Comparison of ENCODE assay signal across 11 cellular contexts in the genomic region with DNA sequence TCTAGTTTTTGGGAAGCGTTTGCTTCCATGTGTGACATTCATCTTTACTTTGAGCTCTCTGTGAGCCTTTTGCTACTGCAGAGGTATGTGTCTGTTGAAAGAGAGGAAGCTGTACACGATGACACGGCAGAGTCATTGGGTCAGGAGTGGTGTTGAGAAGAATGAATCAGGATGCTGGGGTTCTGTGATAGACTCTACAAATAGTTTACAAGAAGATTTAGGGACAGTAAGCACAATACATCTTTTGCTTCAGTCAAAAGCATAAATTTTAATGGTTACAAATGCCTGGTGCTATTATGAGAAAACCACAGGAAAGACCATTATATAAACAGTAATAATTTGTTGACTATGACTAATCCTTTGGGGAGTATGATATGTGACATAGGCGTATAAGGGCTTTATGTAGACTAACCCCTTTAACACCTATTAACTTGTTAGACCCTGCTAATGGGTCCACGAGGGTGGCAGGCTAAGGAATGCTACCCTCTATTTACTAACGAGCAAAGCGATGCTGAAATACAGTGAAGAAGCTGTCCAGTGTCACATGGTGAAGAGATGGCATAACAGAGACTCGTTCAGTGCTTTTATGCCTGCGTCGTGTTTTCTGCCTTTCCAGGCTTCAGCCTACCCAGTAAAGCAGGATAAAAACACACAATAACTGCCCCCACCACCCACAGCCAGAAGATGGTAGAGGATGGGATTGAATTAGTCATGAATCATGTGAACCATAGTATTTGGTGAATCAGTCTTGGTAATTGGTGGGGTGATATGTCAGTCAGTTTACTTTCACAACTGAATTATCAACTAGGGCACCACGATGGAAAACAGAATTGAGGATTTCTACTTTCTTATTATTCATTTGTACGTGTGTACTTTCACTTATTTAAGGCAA.
DNase-seq lines count a peak whose midpoint lies in the region; ATAC-seq and TF ChIP-seq lines count a peak whose summit lies in the region.
"Had no signal": no experiment of that assay in that cellular context is flagged by ENCODE, and none has a peak within 500 bp of the region (broad histone marks: within the 10 kb centered on the region; RNA-seq: fewer than 3 reads in every experiment).

No MANE protein-coding gene starts in this region.

- H3K27me3 ChIP-seq in esophagus muscularis mucosa (no peaks in the 10 kb centered on the region), ovary (no peaks in the 10 kb centered on the region)

- TF ChIP-seq POLR2A in esophagus muscularis mucosa (IDR thresholded peaks at IDR 0.05; ENCODE audit: low read depth) (no peak), ovary (IDR thresholded peaks at IDR 0.05) (no peak)

- 58% methylated on average over 11 of the region's 12 CpGs for WGBS in esophagus muscularis mucosa
- 85 to 90% (median 87%) methylated on average over 12 of the region's 12 CpGs for WGBS in ovary, 3 donors

- H3K36me3 ChIP-seq in esophagus muscularis mucosa (peaks cover 0 to 17% (median 0%) of the 10 kb centered on the region in 4 donors), ovary (no peaks in the 10 kb centered on the region)

- H3K9me3 ChIP-seq in esophagus muscularis mucosa (no peaks in the 10 kb centered on the region), T-helper 17 cell (ENCODE audit: control insufficient read depth, low read length, poor library complexity, severe bottlenecking) (no peaks in the 10 kb centered on the region), ovary (no peaks in the 10 kb centered on the region)

- TF ChIP-seq EP300 in esophagus muscularis mucosa (IDR thresholded peaks at IDR 0.05) (no peak), ovary (IDR thresholded peaks at IDR 0.05) (no peak)

- in situ Hi-C loops in Caki2 (cut with HindIII; ENCODE audit: low pct_unique_long_range_greater_than_20kb, low sequenced_read_pairs), result no loop called here

- H3K9me3 Mint-ChIP-seq in progenitor cell of endocrine pancreas (ENCODE audit: low read depth), result peaks cover 3% of the 10 kb centered on the region

- H3K27ac Mint-ChIP-seq in progenitor cell of endocrine pancreas, result peak overlapping the region; percentile 73
- H3K27ac Mint-ChIP-seq in T-helper 17 cell, result no peak overlapping the region

- H3K27ac ChIP-seq in esophagus muscularis mucosa (replicated peaks in 1 of 4), result peak overlapping the region; percentile 90 to 98 (median 93)
- no peak overlapping the region for H3K27ac ChIP-seq in ovary

- H3K36me3 Mint-ChIP-seq in progenitor cell of endocrine pancreas (ENCODE audit: insufficient read depth) (peaks cover 10% of the 10 kb centered on the region), T-helper 17 cell (ENCODE audit: low read depth) (peaks cover 10% of the 10 kb centered on the region)

- H3K27me3 Mint-ChIP-seq in progenitor cell of endocrine pancreas (no peaks in the 10 kb centered on the region), T-helper 17 cell (no peaks in the 10 kb centered on the region)

- H3K4me3 ChIP-seq in esophagus muscularis mucosa (no peak overlapping the region), ovary (no peak overlapping the region)

- ATAC-seq in GM21447 (IDR thresholded peaks at IDR 0.05; ENCODE audit: unreplicated experiment) (no peak), T-helper 17 cell (no peak), GM18873 (IDR thresholded peaks at IDR 0.05; ENCODE audit: low FRiP score, unreplicated experiment) (no peak)

- no peak overlapping the region for H3K4me3 Mint-ChIP-seq in progenitor cell of endocrine pancreas (ENCODE audit: low read depth)
- no peak overlapping the region for H3K4me3 Mint-ChIP-seq in T-helper 17 cell

- H3K4me1 Mint-ChIP-seq in progenitor cell of endocrine pancreas (ENCODE audit: low read depth) (peaks cover 36% of the 10 kb centered on the region), T-helper 17 cell (peaks cover 24% of the 10 kb centered on the region)

- H3K4me1 ChIP-seq in esophagus muscularis mucosa (peaks cover 61 to 100% (median 98%) of the 10 kb centered on the region in 4 donors), ovary (ENCODE audit: insufficient read depth) (peaks cover 8% of the 10 kb centered on the region)

- peak; percentile 74 for DNase-seq in Caki2 (ENCODE audit: low read depth)
- DNase-seq in NOMO-1 treated with dmso at 0.1 percent for 144 hours (lab: John Stamatoyannopoulos, UW; ENCODE audit: unreplicated experiment), result peak; percentile 23
- no peak for DNase-seq in esophagus muscularis mucosa (ENCODE audit: extremely low spot score)
- DNase-seq in progenitor cell of endocrine pancreas (ENCODE audit: low spot score, unreplicated experiment), result no peak
- DNase-seq in T-helper 17 cell, result no peak
- no peak for DNase-seq in ovary
- DNase-seq: activated CD4-positive, CD25-positive, alpha-beta regulatory T cell treated with anti-CD3 and anti-CD28 coated beads, Interleukin-2, amount 50 U/mL, for 72 hours; effector memory CD4-positive, alpha-beta T cell; NCI-H1436 had no signal

- intact Hi-C loops in esophagus muscularis mucosa (cut with DNase I), result loop anchor here (10.0 kb wide), 1 partner anchor 682 kb away; no protein-coding TSS in a partner anchor
- intact Hi-C loops in ovary (cut with DNase I), result loop anchor here in 1 of 4 donors (10.0 kb wide), 1 partner anchor 218 kb away; no protein-coding TSS in a partner anchor

- TF ChIP-seq CTCF in esophagus muscularis mucosa (IDR thresholded peaks at IDR 0.05), result no peak
- no peak for TF ChIP-seq CTCF in progenitor cell of endocrine pancreas (IDR thresholded peaks at IDR 0.05; ENCODE audit: unreplicated experiment)
- TF ChIP-seq CTCF in ovary (IDR thresholded peaks at IDR 0.05), result no peak

Comparison
In these comparisons a context has a peak if more than half of its experiments do, and no peak if none do; other contexts are left out.
1. DNase-seq: peak in Caki2 (single experiment) and NOMO-1 treated with dmso at 0.1 percent for 144 hours (single experiment); none in esophagus muscularis mucosa (single experiment), progenitor cell of endocrine pancreas (single experiment), T-helper 17 cell (0 of 3) and ovary (0 of 5).
2. H3K27ac ChIP-seq: peak in esophagus muscularis mucosa (4 of 4); none in ovary (0 of 2).